Comparison of ENCODE assay signal across 14 cellular contexts in genomic region chr14:71686677-71687076, GRCh38.
DNase-seq lines count a peak whose midpoint lies in the region; ATAC-seq, FAIRE-seq and TF ChIP-seq lines count a peak whose summit lies in the region.
"Had no signal": no experiment of that assay in that cellular context is flagged by ENCODE, and none has a peak within 500 bp of the region (broad histone marks: within the 10 kb centered on the region; RNA-seq: fewer than 3 reads in every experiment).

No MANE protein-coding gene starts in this region.

- peak overlapping the region; percentile 57 for H3K27ac Mint-ChIP-seq in Caco-2 (ENCODE audit: unreplicated experiment)
- H3K27ac Mint-ChIP-seq: natural killer cell treated with Interleukin-12 subunit alpha and Interleukin-12 subunit beta and Interleukin-15 and Interleukin-18, amount 100 ng/mL, for 72 hours had no signal

- H3K4me1 Mint-ChIP-seq in Caco-2 (ENCODE audit: low read depth, unreplicated experiment) = peaks cover 30% of the 10 kb centered on the region

- H3K9me3 ChIP-seq in Caco-2 = no peaks in the 10 kb centered on the region
- no peaks in the 10 kb centered on the region for H3K9me3 ChIP-seq in hepatocyte (ENCODE audit: low read depth)
- H3K9me3 ChIP-seq: HAP-1, SJCRH30 had no signal

- CTCF ChIA-PET in Caco-2 (lab: Charles Lee) = no interaction called here

- FAIRE-seq in GM19239 (lab: Jason Lieb, UNC) = no peak
- FAIRE-seq: frontal cortex, kidney had no signal

- H3K4me1 ChIP-seq in Caco-2 (peaks cover 45% of the 10 kb centered on the region), hepatocyte (ENCODE audit: insufficient read depth) (peaks cover 22% of the 10 kb centered on the region)
- H3K4me1 ChIP-seq: HAP-1 had no signal

- no peaks in the 10 kb centered on the region for H3K9me2 ChIP-seq in hepatocyte (replicated peaks; ENCODE audit: insufficient read depth)

- POLR2A ChIA-PET in Caco-2 (lab: Charles Lee) = no interaction called here

- peaks cover 10% of the 10 kb centered on the region for H3K9me3 Mint-ChIP-seq in Caco-2 (ENCODE audit: unreplicated experiment)
- H3K9me3 Mint-ChIP-seq: natural killer cell treated with Interleukin-12 subunit alpha and Interleukin-12 subunit beta and Interleukin-15 and Interleukin-18, amount 100 ng/mL, for 72 hours had no signal

- no peak overlapping the region for H3K4me3 Mint-ChIP-seq in Caco-2 (ENCODE audit: unreplicated experiment)
- H3K4me3 Mint-ChIP-seq: natural killer cell treated with Interleukin-12 subunit alpha and Interleukin-12 subunit beta and Interleukin-15 and Interleukin-18, amount 100 ng/mL, for 72 hours had no signal

- TF ChIP-seq CTCF in Caco-2 (IDR thresholded peaks at IDR 0.05; ENCODE audit: insufficient read depth in 1 of 2, low read depth in 1 of 2, low read length in 1 of 2, severe bottlenecking in 1 of 2, unreplicated experiment in 1 of 2) = no peak
- no peak for TF ChIP-seq CTCF in hepatocyte (IDR thresholded peaks at IDR 0.05; ENCODE audit: poor library complexity)

- no TSS peak for BruUV-seq in Caco-2 (replicated peaks; lab: Mats Ljungman, UMichigan)

- H3K27me3 Mint-ChIP-seq in Caco-2 (ENCODE audit: insufficient read depth, unreplicated experiment) = no peaks in the 10 kb centered on the region
- H3K27me3 Mint-ChIP-seq: natural killer cell treated with Interleukin-12 subunit alpha and Interleukin-12 subunit beta and Interleukin-15 and Interleukin-18, amount 100 ng/mL, for 72 hours had no signal

- H3K27me3 ChIP-seq in Caco-2 (replicated peaks; ENCODE audit: control insufficient read depth, insufficient read depth, low read length) (no peaks in the 10 kb centered on the region), hepatocyte (no peaks in the 10 kb centered on the region)
- H3K27me3 ChIP-seq: SJCRH30 had no signal

- H3K4me2 ChIP-seq in hepatocyte = no peak overlapping the region

- H4K20me1 ChIP-seq in hepatocyte (ENCODE audit: insufficient read depth, poor library complexity, severe bottlenecking) = no peaks in the 10 kb centered on the region

- H3K36me3 ChIP-seq in Caco-2 (ENCODE audit: control insufficient read depth, insufficient read depth, low read length) = peaks cover 4% of the 10 kb centered on the region
- no peaks in the 10 kb centered on the region for H3K36me3 ChIP-seq in hepatocyte (replicated peaks; ENCODE audit: insufficient read depth, low read depth)
- H3K36me3 ChIP-seq: HAP-1 had no signal

- peak overlapping the region; percentile 74 for H3K27ac ChIP-seq in hepatocyte
- H3K27ac ChIP-seq: SJCRH30 had no signal

- no peaks in the 10 kb centered on the region for H3K79me2 ChIP-seq in hepatocyte

- H3K4me3 ChIP-seq in Caco-2 (ENCODE audit: low read depth, low read length) (no peak overlapping the region), hepatocyte (no peak overlapping the region)
- H3K4me3 ChIP-seq: HAP-1, SJCRH30 had no signal

- intact Hi-C loops in Caco-2 (cut with micrococcal nuclease; ENCODE audit: unreplicated experiment) (loop anchor here (5.0 kb wide), 1 partner anchor 349 kb away; no protein-coding TSS in a partner anchor), sciatic nerve (cut with DNase I) (no loop called here)

- peaks cover 52% of the 10 kb centered on the region for H3K36me3 Mint-ChIP-seq in Caco-2 (ENCODE audit: insufficient read depth, unreplicated experiment)

- peak; percentile 69 for ATAC-seq in SK-N-SH treated with all-trans-retinoic acid at 6 μM for 48 hours
- ATAC-seq in sciatic nerve = peak; percentile 94
- ATAC-seq: natural killer cell treated with Interleukin-12 subunit alpha and Interleukin-12 subunit beta and Interleukin-15 and Interleukin-18, amount 100 ng/mL, for 72 hours had no signal

- DNase-seq in Caco-2 = no peak
- DNase-seq in hepatocyte (ENCODE audit: low spot score) = peak; percentile 19
- DNase-seq in sciatic nerve (ENCODE audit: low spot score) = no peak
- no peak for DNase-seq in NCI-H1105 (lab: John Stamatoyannopoulos, UW)
- no peak for DNase-seq in stimulated activated naive CD4-positive, alpha-beta T cell (lab: John Stamatoyannopoulos, UW)
- no peak for DNase-seq in GM19239 (ENCODE audit: insufficient read length, low spot score)
- no peak for DNase-seq in NCI-H146 treated with DMSO at 0.1 percent for 48 hours (lab: John Stamatoyannopoulos, UW; ENCODE audit: unreplicated experiment)
- DNase-seq: activated naive CD4-positive, alpha-beta T cell treated with Interleukin-2 at 50 U/mL for 16 hours; kidney; SJCRH30 had no signal

- no peak overlapping the region for H2AFZ ChIP-seq in hepatocyte

- 71% methylated on average over 5 of the region's 5 CpGs for WGBS in hepatocyte (ENCODE audit: low lambda C conversion rate, missing lambda C conversion rate)

TF ChIP-seq in SK-N-SH treated with all-trans-retinoic acid at 6 μM for 48 hours, 23 proteins besides CTCF, POLR2A, EP300 and RAD21:
- no peak for TF ChIP-seq TCF4 (CRISPR knock-in tag; IDR thresholded peaks at IDR 0.05; ENCODE audit: borderline replicate concordance)
- no peak for TF ChIP-seq BACH2 (CRISPR knock-in tag; IDR thresholded peaks at IDR 0.05; ENCODE audit: borderline replicate concordance)
- no peak for TF ChIP-seq GLIS3 (CRISPR knock-in tag; IDR thresholded peaks at IDR 0.05)
- TF ChIP-seq CSDC2 (CRISPR knock-in tag; IDR thresholded peaks at IDR 0.05) = no peak
- no peak for TF ChIP-seq ZC3H10 (CRISPR knock-in tag; IDR thresholded peaks at IDR 0.05)
- no peak for TF ChIP-seq ZNF565 (CRISPR knock-in tag; conservative IDR thresholded peaks at IDR 0.05; ENCODE audit: low read depth)
- no peak for TF ChIP-seq PPARA (CRISPR knock-in tag; IDR thresholded peaks at IDR 0.05; ENCODE audit: borderline replicate concordance)
- no peak for TF ChIP-seq SNAI2 (CRISPR knock-in tag; IDR thresholded peaks at IDR 0.05)
- TF ChIP-seq TOX (CRISPR knock-in tag; IDR thresholded peaks at IDR 0.05; ENCODE audit: borderline replicate concordance) = no peak
- TF ChIP-seq, protein P1, sequence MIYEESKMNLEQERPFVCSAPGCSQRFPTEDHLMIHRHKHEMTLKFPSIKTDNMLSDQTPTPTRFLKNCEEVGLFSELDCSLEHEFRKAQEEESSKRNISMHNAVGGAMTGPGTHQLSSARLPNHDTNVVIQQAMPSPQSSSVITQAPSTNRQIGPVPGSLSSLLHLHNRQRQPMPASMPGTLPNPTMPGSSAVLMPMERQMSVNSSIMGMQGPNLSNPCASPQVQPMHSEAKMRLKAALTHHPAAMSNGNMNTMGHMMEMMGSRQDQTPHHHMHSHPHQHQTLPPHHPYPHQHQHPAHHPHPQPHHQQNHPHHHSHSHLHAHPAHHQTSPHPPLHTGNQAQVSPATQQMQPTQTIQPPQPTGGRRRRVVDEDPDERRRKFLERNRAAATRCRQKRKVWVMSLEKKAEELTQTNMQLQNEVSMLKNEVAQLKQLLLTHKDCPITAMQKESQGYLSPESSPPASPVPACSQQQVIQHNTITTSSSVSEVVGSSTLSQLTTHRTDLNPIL (CRISPR knock-in tag; IDR thresholded peaks at IDR 0.05; ENCODE audit: low read depth) = no peak
- TF ChIP-seq ZNF8 (CRISPR knock-in tag; IDR thresholded peaks at IDR 0.05) = no peak
